In genomic region chr6:134080171-134080795, GRCh38 we compare ENCODE assay signal across 11 cellular contexts. TPM values are rescaled to one million over a fixed set of nuclear protein-coding genes. Genes with fewer than 3 reads are reported as not detected.
DNase-seq lines count a peak whose midpoint lies in the region; ATAC-seq and TF ChIP-seq lines count a peak whose summit lies in the region.
"Had no signal": no experiment of that assay in that cellular context is flagged by ENCODE, and none has a peak within 500 bp of the region (broad histone marks: within the 10 kb centered on the region; RNA-seq: fewer than 3 reads in every experiment).

No MANE protein-coding gene starts in this region.

- no peaks in the 10 kb centered on the region for H4K20me1 ChIP-seq in mammary epithelial cell (ENCODE audit: insufficient read depth, low read length)

- ATAC-seq in GM21447 (IDR thresholded peaks at IDR 0.05; ENCODE audit: unreplicated experiment): peak; percentile 88

- H3K27ac ChIP-seq in mammary epithelial cell (ENCODE audit: insufficient read depth, low read depth, low read length): no peak overlapping the region

- intact Hi-C loops in mammary epithelial cell (cut with micrococcal nuclease) (no loop called here), posterior vena cava (cut with DNase I) (no loop called here)

- in situ Hi-C loops in mammary epithelial cell (cut with MboI; ENCODE audit: low sequenced_read_pairs in 2 of 2): loop anchor here in 1 of 2 donors (25.0 kb wide), 1 partner anchor 493 kb away; no protein-coding TSS in a partner anchor

- no peaks in the 10 kb centered on the region for H3K36me3 ChIP-seq in mammary epithelial cell (ENCODE audit: insufficient read depth, low read length)

- 82% methylated on average over 5 of the region's 5 CpGs for WGBS in mammary epithelial cell (ENCODE audit: low coverage, missing lambda C conversion rate)

- no peak overlapping the region for H3K4me3 ChIP-seq in mammary epithelial cell (replicated peaks in 1 of 3; ENCODE audit: insufficient read depth in 1 of 3, low read depth in 2 of 3, low read length in 3 of 3)

- dilution Hi-C loops in mammary epithelial cell (cut with HindIII; ENCODE audit: low sequenced_read_pairs): loop anchor here (25.0 kb wide), 1 partner anchor 518 kb away; no protein-coding TSS in a partner anchor

- no peak overlapping the region for H2AFZ ChIP-seq in mammary epithelial cell (ENCODE audit: low read depth, low read length)

- H3K9ac ChIP-seq in mammary epithelial cell (ENCODE audit: insufficient read depth, low read length): no peak overlapping the region

- CTCF ChIA-PET in mammary epithelial cell (lab: Charles Lee; ENCODE audit: low non-redundant PET): no interaction called here

- DNase-seq in Daoy (ENCODE audit: low read depth) (peak; percentile 59), LHCN-M2 (ENCODE audit: low read depth) (peak; percentile 9), mammary epithelial cell (peak; percentile 71), posterior vena cava (ENCODE audit: low spot score) (no peak), NCI-H524 (lab: John Stamatoyannopoulos, UW) (no peak)
- DNase-seq in stimulated activated CD4-positive, alpha-beta T cell treated with anti-CD3 and anti-CD28 coated beads, Interleukin-4, amount 100 ng/mL, for 4 hours: no peak
- no peak for DNase-seq in activated effector memory CD4-positive, alpha-beta T cell treated with Interleukin-2 at 50 U/mL for 16 hours
- DNase-seq: activated naive CD8-positive, alpha-beta T cell treated with anti-CD3 and anti-CD28 coated beads, Interleukin-2, amount 10 ng/mL, durations not matched to agents 7 days and 5 days; DMS53; retina had no signal

- no peak overlapping the region for H3K4me2 ChIP-seq in mammary epithelial cell (ENCODE audit: insufficient read depth, low read depth, low read length)

- H3K9me3 ChIP-seq in mammary epithelial cell (replicated peaks; ENCODE audit: insufficient read depth, low read length): no peaks in the 10 kb centered on the region

- TF ChIP-seq CTCF in mammary epithelial cell (conservative IDR thresholded peaks at IDR 0.05 in 1 of 2, IDR thresholded peaks at IDR 0.05 in 1 of 2; ENCODE audit: extremely low read depth in 1 of 2, insufficient read depth in 1 of 2, low read depth in 1 of 2, low read length in 2 of 2): no peak

- no peaks in the 10 kb centered on the region for H3K79me2 ChIP-seq in mammary epithelial cell (ENCODE audit: insufficient read depth, low read length)

- no peaks in the 10 kb centered on the region for H3K27me3 ChIP-seq in mammary epithelial cell (ENCODE audit: insufficient read depth, low read length)

- BruUV-seq in mammary epithelial cell (replicated peaks; lab: Mats Ljungman, UMichigan): no TSS peak

- H3K4me1 ChIP-seq in mammary epithelial cell (ENCODE audit: insufficient read depth, low read length): peaks cover 13% of the 10 kb centered on the region

RNA-seq across cellular contexts. Expression of gene SLC2A12, which starts 27.9 kb away (rescaled TPM):
- total RNA-seq in Daoy (2014; rRNA removed; shearing (Covaris generic)): 0.36 and 0.69 TPM in 2 replicates
- total RNA-seq in LHCN-M2 (2014; rRNA removed): 0.06 and 0.57 TPM in 2 replicates
- 0.16 TPM for polyA plus RNA-seq in LHCN-M2 (2012)
- 10 to 100 TPM in 1 of 2 donors, 1 to 10 TPM in 1; 1.4 to 11.5 TPM for total RNA-seq in mammary epithelial cell
- 1.3 TPM for polyA plus RNA-seq in mammary epithelial cell
- polyA minus RNA-seq in mammary epithelial cell: 1.3 TPM
- total RNA-seq in posterior vena cava: 1 to 10 TPM; 3.1 to 3.2 TPM

Comparison
In these comparisons a context has a peak if more than half of its experiments do, and no peak if none do; other contexts are left out.
1. DNase-seq: peak in Daoy (single experiment), LHCN-M2 (single experiment) and mammary epithelial cell (single experiment); none in stimulated activated CD4-positive, alpha-beta T cell treated with anti-CD3 and anti-CD28 coated beads, Interleukin-4, amount 100 ng/mL, for 4 hours (0 of 2), posterior vena cava (single experiment), NCI-H524 (0 of 2) and activated effector memory CD4-positive, alpha-beta T cell treated with Interleukin-2 at 50 U/mL for 16 hours (single experiment).